ENCODE assay signal across 1 cellular context in the genomic region with DNA sequence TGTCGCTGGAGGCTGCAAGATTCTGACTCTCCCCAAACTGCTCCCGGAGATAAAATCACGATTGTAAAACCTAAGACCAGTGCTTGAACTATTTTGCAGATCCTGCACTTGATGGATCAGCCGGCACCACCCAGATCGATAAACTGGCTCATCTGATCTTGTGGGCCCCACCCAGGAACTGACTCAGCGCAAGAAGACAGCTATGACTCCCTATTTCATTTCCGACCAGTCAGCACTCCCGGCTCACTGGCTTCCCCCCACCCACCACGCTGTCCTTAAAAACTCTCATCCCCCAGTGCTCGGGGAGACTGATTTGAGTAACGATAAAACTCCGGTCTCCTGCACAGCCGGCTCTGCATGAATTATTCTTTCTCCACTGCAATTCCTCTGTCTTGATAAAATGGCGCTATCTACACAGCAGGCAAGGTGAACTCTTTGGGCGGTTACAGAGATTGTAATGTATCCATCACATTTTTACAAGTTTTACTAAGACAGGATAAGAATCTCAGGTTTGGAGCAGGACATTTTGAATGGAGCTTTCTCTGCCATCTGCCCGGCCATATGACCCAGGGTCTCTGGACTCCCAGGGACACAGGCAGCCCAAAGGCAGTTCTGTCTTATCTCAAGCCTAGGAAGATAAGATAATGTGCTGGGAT.
TF ChIP-seq lines count a peak whose summit lies in the region.

No MANE protein-coding gene starts in this region.

TF ChIP-seq in HEK293, 187 proteins besides CTCF, POLR2A, EP300 and RAD21 (continued from another document):
- TF ChIP-seq PATZ1 (tag by site-specific recombination; IDR thresholded peaks at IDR 0.05) (peak; percentile 49; the same call in 1 of the 2 replicates), KLF1 (tag by site-specific recombination; IDR thresholded peaks at IDR 0.05) (peak; percentile 86), ZBTB48 (tag by site-specific recombination; IDR thresholded peaks at IDR 0.05) (no peak), ZEB2 (tag by site-specific recombination; IDR thresholded peaks at IDR 0.05) (peak; percentile 73), GLIS1 (tag by site-specific recombination; IDR thresholded peaks at IDR 0.05) (peak; percentile 90), ZNF530 (tag by site-specific recombination; IDR thresholded peaks at IDR 0.05; ENCODE audit: low read depth) (no peak), ZNF223 (tag by site-specific recombination; IDR thresholded peaks at IDR 0.05) (0 out of 2 replicates have a peak, but pooled peaks have one; percentile 30), GLIS2 (tag by site-specific recombination; IDR thresholded peaks at IDR 0.05) (peak; percentile 44; the same call in 1 of the 2 replicates), ZNF335 (tag by site-specific recombination; conservative IDR thresholded peaks at IDR 0.05) (peak; percentile 81), WT1 (tag by site-specific recombination; IDR thresholded peaks at IDR 0.05) (0 out of 2 replicates have a peak, but pooled peaks have one; percentile 12), SP7 (tag by site-specific recombination; IDR thresholded peaks at IDR 0.05) (peak; percentile 65), ZNF423 (tag by site-specific recombination; IDR thresholded peaks at IDR 0.05) (0 out of 2 replicates have a peak, but pooled peaks have one; percentile 37), ZNF629 (tag by site-specific recombination; IDR thresholded peaks at IDR 0.05) (peak; percentile 39; the same call in 1 of the 2 replicates), ZNF660 (tag by site-specific recombination; IDR thresholded peaks at IDR 0.05) (peak; percentile 91), SP3 (tag by site-specific recombination; IDR thresholded peaks at IDR 0.05) (peak; percentile 48; the same call in 1 of the 2 replicates), ZFP69B (tag by site-specific recombination; IDR thresholded peaks at IDR 0.05) (peak; percentile 100)
- TF ChIP-seq, protein P1, sequence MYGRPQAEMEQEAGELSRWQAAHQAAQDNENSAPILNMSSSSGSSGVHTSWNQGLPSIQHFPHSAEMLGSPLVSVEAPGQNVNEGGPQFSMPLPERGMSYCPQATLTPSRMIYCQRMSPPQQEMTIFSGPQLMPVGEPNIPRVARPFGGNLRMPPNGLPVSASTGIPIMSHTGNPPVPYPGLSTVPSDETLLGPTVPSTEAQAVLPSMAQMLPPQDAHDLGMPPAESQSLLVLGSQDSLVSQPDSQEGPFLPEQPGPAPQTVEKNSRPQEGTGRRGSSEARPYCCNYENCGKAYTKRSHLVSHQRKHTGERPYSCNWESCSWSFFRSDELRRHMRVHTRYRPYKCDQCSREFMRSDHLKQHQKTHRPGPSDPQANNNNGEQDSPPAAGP (tag by site-specific recombination; IDR thresholded peaks at IDR 0.05) = peak; percentile 81
- TF ChIP-seq, protein P2, sequence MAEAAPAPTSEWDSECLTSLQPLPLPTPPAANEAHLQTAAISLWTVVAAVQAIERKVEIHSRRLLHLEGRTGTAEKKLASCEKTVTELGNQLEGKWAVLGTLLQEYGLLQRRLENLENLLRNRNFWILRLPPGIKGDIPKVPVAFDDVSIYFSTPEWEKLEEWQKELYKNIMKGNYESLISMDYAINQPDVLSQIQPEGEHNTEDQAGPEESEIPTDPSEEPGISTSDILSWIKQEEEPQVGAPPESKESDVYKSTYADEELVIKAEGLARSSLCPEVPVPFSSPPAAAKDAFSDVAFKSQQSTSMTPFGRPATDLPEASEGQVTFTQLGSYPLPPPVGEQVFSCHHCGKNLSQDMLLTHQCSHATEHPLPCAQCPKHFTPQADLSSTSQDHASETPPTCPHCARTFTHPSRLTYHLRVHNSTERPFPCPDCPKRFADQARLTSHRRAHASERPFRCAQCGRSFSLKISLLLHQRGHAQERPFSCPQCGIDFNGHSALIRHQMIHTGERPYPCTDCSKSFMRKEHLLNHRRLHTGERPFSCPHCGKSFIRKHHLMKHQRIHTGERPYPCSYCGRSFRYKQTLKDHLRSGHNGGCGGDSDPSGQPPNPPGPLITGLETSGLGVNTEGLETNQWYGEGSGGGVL (tag by site-specific recombination; IDR thresholded peaks at IDR 0.05) = peak; percentile 50
- TF ChIP-seq, protein P3, sequence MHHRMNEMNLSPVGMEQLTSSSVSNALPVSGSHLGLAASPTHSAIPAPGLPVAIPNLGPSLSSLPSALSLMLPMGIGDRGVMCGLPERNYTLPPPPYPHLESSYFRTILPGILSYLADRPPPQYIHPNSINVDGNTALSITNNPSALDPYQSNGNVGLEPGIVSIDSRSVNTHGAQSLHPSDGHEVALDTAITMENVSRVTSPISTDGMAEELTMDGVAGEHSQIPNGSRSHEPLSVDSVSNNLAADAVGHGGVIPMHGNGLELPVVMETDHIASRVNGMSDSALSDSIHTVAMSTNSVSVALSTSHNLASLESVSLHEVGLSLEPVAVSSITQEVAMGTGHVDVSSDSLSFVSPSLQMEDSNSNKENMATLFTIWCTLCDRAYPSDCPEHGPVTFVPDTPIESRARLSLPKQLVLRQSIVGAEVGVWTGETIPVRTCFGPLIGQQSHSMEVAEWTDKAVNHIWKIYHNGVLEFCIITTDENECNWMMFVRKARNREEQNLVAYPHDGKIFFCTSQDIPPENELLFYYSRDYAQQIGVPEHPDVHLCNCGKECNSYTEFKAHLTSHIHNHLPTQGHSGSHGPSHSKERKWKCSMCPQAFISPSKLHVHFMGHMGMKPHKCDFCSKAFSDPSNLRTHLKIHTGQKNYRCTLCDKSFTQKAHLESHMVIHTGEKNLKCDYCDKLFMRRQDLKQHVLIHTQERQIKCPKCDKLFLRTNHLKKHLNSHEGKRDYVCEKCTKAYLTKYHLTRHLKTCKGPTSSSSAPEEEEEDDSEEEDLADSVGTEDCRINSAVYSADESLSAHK (tag by site-specific recombination; IDR thresholded peaks at IDR 0.05) = peak; percentile 58; the same call in 1 of the 2 replicates
- TF ChIP-seq, protein P4, sequence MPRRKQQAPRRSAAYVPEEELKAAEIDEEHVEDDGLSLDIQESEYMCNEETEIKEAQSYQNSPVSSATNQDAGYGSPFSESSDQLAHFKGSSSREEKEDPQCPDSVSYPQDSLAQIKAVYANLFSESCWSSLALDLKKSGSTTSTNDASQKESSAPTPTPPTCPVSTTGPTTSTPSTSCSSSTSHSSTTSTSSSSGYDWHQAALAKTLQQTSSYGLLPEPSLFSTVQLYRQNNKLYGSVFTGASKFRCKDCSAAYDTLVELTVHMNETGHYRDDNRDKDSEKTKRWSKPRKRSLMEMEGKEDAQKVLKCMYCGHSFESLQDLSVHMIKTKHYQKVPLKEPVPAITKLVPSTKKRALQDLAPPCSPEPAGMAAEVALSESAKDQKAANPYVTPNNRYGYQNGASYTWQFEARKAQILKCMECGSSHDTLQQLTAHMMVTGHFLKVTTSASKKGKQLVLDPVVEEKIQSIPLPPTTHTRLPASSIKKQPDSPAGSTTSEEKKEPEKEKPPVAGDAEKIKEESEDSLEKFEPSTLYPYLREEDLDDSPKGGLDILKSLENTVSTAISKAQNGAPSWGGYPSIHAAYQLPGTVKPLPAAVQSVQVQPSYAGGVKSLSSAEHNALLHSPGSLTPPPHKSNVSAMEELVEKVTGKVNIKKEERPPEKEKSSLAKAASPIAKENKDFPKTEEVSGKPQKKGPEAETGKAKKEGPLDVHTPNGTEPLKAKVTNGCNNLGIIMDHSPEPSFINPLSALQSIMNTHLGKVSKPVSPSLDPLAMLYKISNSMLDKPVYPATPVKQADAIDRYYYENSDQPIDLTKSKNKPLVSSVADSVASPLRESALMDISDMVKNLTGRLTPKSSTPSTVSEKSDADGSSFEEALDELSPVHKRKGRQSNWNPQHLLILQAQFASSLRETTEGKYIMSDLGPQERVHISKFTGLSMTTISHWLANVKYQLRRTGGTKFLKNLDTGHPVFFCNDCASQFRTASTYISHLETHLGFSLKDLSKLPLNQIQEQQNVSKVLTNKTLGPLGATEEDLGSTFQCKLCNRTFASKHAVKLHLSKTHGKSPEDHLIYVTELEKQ (tag by site-specific recombination; IDR thresholded peaks at IDR 0.05; ENCODE audit: borderline replicate concordance) = no peak
